ENCODE assay signal across 9 cellular contexts in genomic region chr3:47370887-47371697, GRCh38. TPM values are rescaled to one million over a fixed set of nuclear protein-coding genes. Genes with fewer than 3 reads are reported as not detected.
DNase-seq lines count a peak whose midpoint lies in the region; ATAC-seq, FAIRE-seq and TF ChIP-seq lines count a peak whose summit lies in the region.
"Had no signal": no experiment of that assay in that cellular context is flagged by ENCODE, and none has a peak within 500 bp of the region (broad histone marks: within the 10 kb centered on the region; RNA-seq: fewer than 3 reads in every experiment).

No MANE protein-coding gene starts in this region.

- intact Hi-C loops in GM12878 (cut with micrococcal nuclease; ENCODE audit: unreplicated experiment), result loop anchor here (2.0 to 10.0 kb wide), 2 partner anchors 86 to 504 kb away; partner anchors contain the start of genes KIF9 and KLHL18

- no peaks in the 10 kb centered on the region for H3F3A ChIP-seq in OCI-LY1 (ENCODE audit: insufficient read depth, low read length)

- CTCF ChIA-PET in GM12878 (lab: Yijun Ruan, JAX), result interaction anchor here (0.7 to 2.7 kb wide), 8 partner anchors 9 to 504 kb away, joined by 3 to 18 read pairs (median 6); partner anchors contain the start of gene PTPN23

- peaks cover 0 to 8% (median 4%) of the 10 kb centered on the region in 3 donors for H3K27me3 Mint-ChIP-seq in naive B cell

- no peak overlapping the region for H3K27ac Mint-ChIP-seq in naive B cell

- WGBS in GM12878 (ENCODE audit: insufficient coverage, insufficient replicate concordance, low lambda C conversion rate, missing lambda C conversion rate), result 41% methylated on average over 10 of the region's 13 CpGs

- FAIRE-seq in GM12878 (lab: Jason Lieb, UNC), result no peak

- no peak overlapping the region for H3K27ac ChIP-seq in OCI-LY1 (ENCODE audit: low read depth, low read length, poor library complexity, severe bottlenecking)
- no peak overlapping the region for H3K27ac ChIP-seq in GM12878 (ENCODE audit: control insufficient read depth, insufficient read depth)

- H3K36me3 Mint-ChIP-seq in naive B cell, result no peaks in the 10 kb centered on the region

- peak; percentile 22; the same call in 1 of the 2 replicates for TF ChIP-seq CTCF in OCI-LY1 (IDR thresholded peaks at IDR 0.05; ENCODE audit: low read length)
- TF ChIP-seq CTCF in GM12878 (IDR thresholded peaks at IDR 0.05 in 2 of 3, conservative IDR thresholded peaks at IDR 0.05 in 1 of 3; ENCODE audit: control insufficient read depth in 2 of 3, extremely low read depth in 1 of 3, insufficient read depth in 1 of 3, low read depth in 3 of 3, low read length in 3 of 3), result peak; percentile 34 to 52 (median 43); a peak in 4 of 6 replicates

- H3K4me3 Mint-ChIP-seq in naive B cell, result no peak overlapping the region
- H3K4me3 Mint-ChIP-seq: central memory CD8-positive, alpha-beta T cell had no signal

- H3K4me2 ChIP-seq in OCI-LY1 (ENCODE audit: low read length) (no peak overlapping the region), GM12878 (ENCODE audit: control insufficient read depth, insufficient read depth) (no peak overlapping the region)

- TF ChIP-seq POLR2A in GM12878 (IDR thresholded peaks at IDR 0.05; ENCODE audit: low read depth, low read length), result no peak

- ATAC-seq in GM12878 (peak; percentile 87), naive B cell (ENCODE audit: low read depth in 2 of 2) (peak; percentile 35 to 47), HG02973 (IDR thresholded peaks at IDR 0.05; ENCODE audit: unreplicated experiment) (no peak), HG03469 (IDR thresholded peaks at IDR 0.05; ENCODE audit: unreplicated experiment) (no peak), HG03039 (IDR thresholded peaks at IDR 0.05; ENCODE audit: unreplicated experiment) (no peak)

- H3K9me2 ChIP-seq in OCI-LY1 (ENCODE audit: low read depth, low read length), result no peaks in the 10 kb centered on the region

- SMC1A ChIA-PET in GM12878 (lab: Charles Lee; ENCODE audit: uncharacterized antibody, unreplicated experiment), result interaction anchor here (0.5 to 3.0 kb wide), 8 partner anchors 17 to 206 kb away, joined by 3 to 12 read pairs (median 3); partner anchors contain the start of gene SETD2

- TF ChIP-seq EP300 in GM12878 (IDR thresholded peaks at IDR 0.05; ENCODE audit: borderline replicate concordance in 1 of 2, control insufficient read depth in 1 of 2, low read depth in 2 of 2, low read length in 2 of 2), result no peak

- H4K20me1 ChIP-seq in OCI-LY1 (ENCODE audit: insufficient read depth, low read length) (no peaks in the 10 kb centered on the region), GM12878 (ENCODE audit: control insufficient read depth, insufficient read depth) (no peaks in the 10 kb centered on the region)

- no TSS peak for BruUV-seq in GM12878 (replicated peaks; lab: Mats Ljungman, UMichigan)

- peaks cover 0 to 7% (median 0%) of the 10 kb centered on the region in 3 donors for H3K4me1 Mint-ChIP-seq in naive B cell
- H3K4me1 Mint-ChIP-seq: central memory CD8-positive, alpha-beta T cell had no signal

- H3K4me1 ChIP-seq in OCI-LY1 (ENCODE audit: insufficient read depth, low read length, severe bottlenecking), result no peaks in the 10 kb centered on the region
- no peaks in the 10 kb centered on the region for H3K4me1 ChIP-seq in GM12878 (ENCODE audit: control insufficient read depth, insufficient read depth, low read length)

- H3K36me3 ChIP-seq in OCI-LY1 (ENCODE audit: insufficient read depth, low read length), result no peaks in the 10 kb centered on the region
- no peaks in the 10 kb centered on the region for H3K36me3 ChIP-seq in GM12878 (ENCODE audit: control insufficient read depth in 2 of 2, insufficient read depth in 2 of 2, low read length in 1 of 2)

- peak; percentile 31 for DNase-seq in ELR (ENCODE audit: low read depth)
- DNase-seq in GM12878 (ENCODE audit: low read depth, low spot score), result no peak
- DNase-seq in naive B cell, result peak; percentile 7
- DNase-seq in NCI-H1436 treated with DMSO at 0.1 percent for 48 hours (lab: John Stamatoyannopoulos, UW), result no peak

- no peaks in the 10 kb centered on the region for H3K79me2 ChIP-seq in OCI-LY1 (ENCODE audit: insufficient read depth, low read length)
- no peaks in the 10 kb centered on the region for H3K79me2 ChIP-seq in GM12878 (ENCODE audit: control insufficient read depth, insufficient read depth, low read length)

- H3K9me3 ChIP-seq in OCI-LY1 (ENCODE audit: low read length), result no peaks in the 10 kb centered on the region
- H3K9me3 ChIP-seq in GM12878 (replicated peaks; ENCODE audit: control insufficient read depth, insufficient read depth, low read length), result no peaks in the 10 kb centered on the region

- in situ Hi-C loops in GM12878 (cut with MboI), result loop anchor here (10.0 kb wide), 1 partner anchor 656 kb away; the partner anchor contains the start of gene PRSS50

- POLR2A ChIA-PET in GM12878 (lab: Charles Lee), result no interaction called here

- H3K9ac ChIP-seq in OCI-LY1 (ENCODE audit: low read length) (no peak overlapping the region), GM12878 (ENCODE audit: control insufficient read depth, insufficient read depth, low read length) (no peak overlapping the region)

- H3K9me3 Mint-ChIP-seq in naive B cell, result no peaks in the 10 kb centered on the region
- H3K9me3 Mint-ChIP-seq: central memory CD8-positive, alpha-beta T cell had no signal

- RAD21 ChIA-PET in GM12878 (lab: Charles Lee; ENCODE audit: unreplicated experiment), result no interaction called here

- H3K4me3 ChIP-seq in OCI-LY1 (ENCODE audit: low read depth, low read length, poor library complexity, severe bottlenecking), result no peak overlapping the region
- H3K4me3 ChIP-seq in GM12878, result no peak overlapping the region

- H3K27me3 ChIP-seq in OCI-LY1 (ENCODE audit: insufficient read depth, low read length) (no peaks in the 10 kb centered on the region), GM12878 (replicated peaks in 1 of 2; ENCODE audit: control insufficient read depth in 2 of 2, insufficient read depth in 2 of 2, low read length in 1 of 2) (no peaks in the 10 kb centered on the region)

- TF ChIP-seq RAD21 in GM12878 (IDR thresholded peaks at IDR 0.05; ENCODE audit: insufficient read depth, low read depth, low read length), result peak; percentile 54

- H2AFZ ChIP-seq in OCI-LY1 (ENCODE audit: low read length) (no peak overlapping the region), GM12878 (ENCODE audit: control insufficient read depth, low read depth, low read length) (no peak overlapping the region)

TF ChIP-seq in GM12878, 131 proteins besides CTCF, POLR2A, EP300 and RAD21:
- TF ChIP-seq CREM (IDR thresholded peaks at IDR 0.05; ENCODE audit: low read depth) (no peak), NFXL1 (IDR thresholded peaks at IDR 0.05; ENCODE audit: borderline replicate concordance) (no peak), POLR2AphosphoS2 (IDR thresholded peaks at IDR 0.05; ENCODE audit: low read depth, low read length) (no peak), SIX5 (IDR thresholded peaks at IDR 0.05; ENCODE audit: low read depth, low read length, severe bottlenecking) (no peak), BHLHE40 (IDR thresholded peaks at IDR 0.05; ENCODE audit: borderline replicate concordance in 1 of 2, low read depth in 2 of 2, low read length in 1 of 2) (no peak), TAF1 (IDR thresholded peaks at IDR 0.05; ENCODE audit: borderline replicate concordance, low read depth, low read length) (no peak), HDAC6 (IDR thresholded peaks at IDR 0.05; ENCODE audit: unreplicated experiment) (no peak), HSF1 (IDR thresholded peaks at IDR 0.05; ENCODE audit: low read depth, low read length) (no peak), NFYA (IDR thresholded peaks at IDR 0.05; ENCODE audit: borderline replicate concordance, low read depth, low read length) (no peak), FOXM1 (IDR thresholded peaks at IDR 0.05; ENCODE audit: low read depth, low read length) (no peak), MYB (IDR thresholded peaks at IDR 0.05; ENCODE audit: borderline replicate concordance, low read depth, low read length) (no peak), IKZF1 (conservative IDR thresholded peaks at IDR 0.05) (no peak)
TF ChIP-seq in GM12878: peak in this region for 0.

RNA-seq across cellular contexts. Expression of gene PTPN23, which starts 9.7 kb away (rescaled TPM):
- total RNA-seq in GM12878 (2013; cell fraction: nucleolus; rRNA removed), result 22.8 and 24.2 TPM in 2 replicates
- total RNA-seq in GM12878 (2014; rRNA removed), result 4.1 and 4.4 TPM in 2 replicates
- 3.7 and 4.2 TPM in 2 replicates for total RNA-seq in GM12878 (2014; rRNA removed; fragmentation: Illumina TruSeq; extraction: Trizol)
- 25.4 and 28.6 TPM in 2 replicates for total RNA-seq in GM12878 (2021)
- 7.1 TPM for polyA plus RNA-seq in GM12878 (2011; ENCODE audit: low read depth)
- polyA plus RNA-seq in GM12878 (2011; rRNA removed), result 0.46 and 0.92 TPM in 2 replicates
- polyA plus RNA-seq in GM12878 (2011; cell fraction: cytosol; rRNA removed), result 1.1 and 1.2 TPM in 2 replicates
- 14.9 and 23.1 TPM in 2 replicates for polyA plus RNA-seq in GM12878 (2011; cell fraction: nucleus; rRNA removed)
- 18.7 and 19.9 TPM in 2 replicates for polyA plus RNA-seq in GM12878 (2012)
- polyA plus RNA-seq in GM12878 (2014; fragmentation: Illumina TruSeq; extraction: Trizol), result 2.0 and 4.8 TPM in 2 replicates
- polyA plus RNA-seq in GM12878 (2014; fragmentation: Nextera tagmentation; extraction: Ambion mirVana), result under 1 TPM; 0.44 to 0.68 TPM
- polyA plus RNA-seq in GM12878 (2014; rRNA removed), result 6.9 and 11.9 TPM in 2 replicates
- 10 to 100 TPM in 1 of 2 experiments, 1 to 10 TPM in 1; 9.8 to 10.5 TPM for polyA plus RNA-seq in GM12878 (2016; fragmentation: Nextera tagmentation; extraction: Ambion mirVana)
- polyA minus RNA-seq in GM12878 (2011; rRNA and poly(A)+ RNA removed), result 3.5 and 9.7 TPM in 2 replicates
- polyA minus RNA-seq in GM12878 (2011; cell fraction: cytosol; rRNA and poly(A)+ RNA removed), result 5.1 and 5.3 TPM in 2 replicates
- 12.0 and 20.6 TPM in 2 replicates for polyA minus RNA-seq in GM12878 (2011; cell fraction: nucleus; rRNA and poly(A)+ RNA removed)
- 1 to 10 TPM in 5 of 6 donors, under 1 TPM in 1; 0.60 to 6.3 (median 4.2) TPM for polyA plus RNA-seq in naive B cell (ENCODE audit: low read depth in 6 of 6)

Comparison
In these comparisons a context has a peak if more than half of its experiments do, and no peak if none do; other contexts are left out.
1. DNase-seq: peak in ELR (single experiment) and naive B cell (single experiment); none in GM12878 (single experiment) and NCI-H1436 treated with DMSO at 0.1 percent for 48 hours (single experiment).
2. ATAC-seq: peak in GM12878 (single experiment) and naive B cell (2 of 2); none in HG02973 (single experiment), HG03469 (single experiment) and HG03039 (single experiment).